Comparison of ENCODE assay signal across 1 cellular context in the genomic region with DNA sequence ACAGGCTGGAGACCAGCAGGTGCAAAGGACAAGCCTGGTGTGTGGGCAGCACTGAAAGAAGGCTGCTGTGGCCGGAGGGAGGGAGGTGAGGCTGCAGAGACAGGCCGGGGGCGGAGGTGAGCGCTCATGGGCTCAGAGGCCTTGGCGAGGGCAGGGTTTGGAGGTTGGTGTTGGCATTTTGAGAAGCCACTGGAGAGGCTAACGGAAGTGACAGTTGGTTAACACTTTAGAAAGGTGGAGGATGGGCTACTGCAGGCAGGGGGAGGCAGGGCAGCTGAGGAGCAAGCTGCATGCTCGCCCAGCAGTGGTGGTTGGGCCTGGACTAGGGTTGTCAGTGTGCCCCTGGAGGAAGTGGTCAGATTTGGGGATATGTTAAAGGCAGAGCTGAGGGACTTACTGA.
TF ChIP-seq lines count a peak whose summit lies in the region.

No MANE protein-coding gene starts in this region.

TF ChIP-seq in GM12878, 131 proteins besides CTCF, POLR2A, EP300 and RAD21:
- TF ChIP-seq, protein P1, sequence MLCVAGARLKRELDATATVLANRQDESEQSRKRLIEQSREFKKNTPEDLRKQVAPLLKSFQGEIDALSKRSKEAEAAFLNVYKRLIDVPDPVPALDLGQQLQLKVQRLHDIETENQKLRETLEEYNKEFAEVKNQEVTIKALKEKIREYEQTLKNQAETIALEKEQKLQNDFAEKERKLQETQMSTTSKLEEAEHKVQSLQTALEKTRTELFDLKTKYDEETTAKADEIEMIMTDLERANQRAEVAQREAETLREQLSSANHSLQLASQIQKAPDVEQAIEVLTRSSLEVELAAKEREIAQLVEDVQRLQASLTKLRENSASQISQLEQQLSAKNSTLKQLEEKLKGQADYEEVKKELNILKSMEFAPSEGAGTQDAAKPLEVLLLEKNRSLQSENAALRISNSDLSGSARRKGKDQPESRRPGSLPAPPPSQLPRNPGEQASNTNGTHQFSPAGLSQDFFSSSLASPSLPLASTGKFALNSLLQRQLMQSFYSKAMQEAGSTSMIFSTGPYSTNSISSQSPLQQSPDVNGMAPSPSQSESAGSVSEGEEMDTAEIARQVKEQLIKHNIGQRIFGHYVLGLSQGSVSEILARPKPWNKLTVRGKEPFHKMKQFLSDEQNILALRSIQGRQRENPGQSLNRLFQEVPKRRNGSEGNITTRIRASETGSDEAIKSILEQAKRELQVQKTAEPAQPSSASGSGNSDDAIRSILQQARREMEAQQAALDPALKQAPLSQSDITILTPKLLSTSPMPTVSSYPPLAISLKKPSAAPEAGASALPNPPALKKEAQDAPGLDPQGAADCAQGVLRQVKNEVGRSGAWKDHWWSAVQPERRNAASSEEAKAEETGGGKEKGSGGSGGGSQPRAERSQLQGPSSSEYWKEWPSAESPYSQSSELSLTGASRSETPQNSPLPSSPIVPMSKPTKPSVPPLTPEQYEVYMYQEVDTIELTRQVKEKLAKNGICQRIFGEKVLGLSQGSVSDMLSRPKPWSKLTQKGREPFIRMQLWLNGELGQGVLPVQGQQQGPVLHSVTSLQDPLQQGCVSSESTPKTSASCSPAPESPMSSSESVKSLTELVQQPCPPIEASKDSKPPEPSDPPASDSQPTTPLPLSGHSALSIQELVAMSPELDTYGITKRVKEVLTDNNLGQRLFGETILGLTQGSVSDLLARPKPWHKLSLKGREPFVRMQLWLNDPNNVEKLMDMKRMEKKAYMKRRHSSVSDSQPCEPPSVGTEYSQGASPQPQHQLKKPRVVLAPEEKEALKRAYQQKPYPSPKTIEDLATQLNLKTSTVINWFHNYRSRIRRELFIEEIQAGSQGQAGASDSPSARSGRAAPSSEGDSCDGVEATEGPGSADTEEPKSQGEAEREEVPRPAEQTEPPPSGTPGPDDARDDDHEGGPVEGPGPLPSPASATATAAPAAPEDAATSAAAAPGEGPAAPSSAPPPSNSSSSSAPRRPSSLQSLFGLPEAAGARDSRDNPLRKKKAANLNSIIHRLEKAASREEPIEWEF (IDR thresholded peaks at IDR 0.05; ENCODE audit: insufficient replicate concordance, low read depth, low read length) = no peak
- TF ChIP-seq SUZ12 (IDR thresholded peaks at IDR 0.05; ENCODE audit: unreplicated experiment) (no peak), SMAD5 (IDR thresholded peaks at IDR 0.05; ENCODE audit: low read depth) (no peak), MYC (IDR thresholded peaks at IDR 0.05; ENCODE audit: insufficient read depth, insufficient read length, insufficient replicate concordance, low read length, severe bottlenecking) (no peak), NR2F1 (conservative IDR thresholded peaks at IDR 0.05) (0 out of 2 replicates have a peak, but pooled peaks have one; percentile 27), EED (IDR thresholded peaks at IDR 0.05; ENCODE audit: low read depth) (no peak)
